Comparison of ENCODE assay signal across 10 cellular contexts in the genomic region with DNA sequence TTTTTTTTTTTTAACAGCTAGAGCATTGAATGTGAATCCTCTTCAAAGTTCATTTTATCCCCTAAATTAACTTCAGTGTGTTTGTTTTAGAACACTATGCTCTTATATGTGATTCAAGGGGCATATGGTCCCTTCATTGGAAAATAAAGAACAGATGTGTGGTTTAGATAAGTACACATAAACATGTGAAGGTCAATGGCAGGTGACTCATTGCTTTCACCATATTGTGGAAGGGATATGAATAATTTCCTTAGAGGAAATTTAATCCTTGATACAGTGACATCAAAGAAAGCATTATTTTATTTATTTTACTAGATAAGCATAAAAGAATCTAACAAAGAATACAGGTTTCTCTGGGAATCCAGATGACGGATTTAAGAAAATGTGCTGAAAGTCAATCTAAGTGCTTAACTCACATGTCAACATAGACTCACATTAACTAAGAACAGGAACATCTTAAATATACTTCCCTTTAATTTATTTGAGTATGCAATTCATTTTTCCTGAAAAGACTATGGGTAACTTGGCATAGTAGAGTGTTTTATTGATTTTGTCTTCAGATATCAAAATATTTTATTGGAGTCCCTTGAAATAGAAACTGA.
A peak's percentile ranks its signal among the peaks of the same experiment; 100 is the strongest.
DNase-seq lines count a peak whose midpoint lies in the region; ATAC-seq, FAIRE-seq and TF ChIP-seq lines count a peak whose summit lies in the region.
"Had no signal": no experiment of that assay in that cellular context is flagged by ENCODE, and none has a peak within 500 bp of the region (broad histone marks: within the 10 kb centered on the region; RNA-seq: fewer than 3 reads in every experiment).

No MANE protein-coding gene starts in this region.

- FAIRE-seq in GM19239 (lab: Jason Lieb, UNC): no peak

- no peaks in the 10 kb centered on the region for H3K27me3 ChIP-seq in AG04450 (ENCODE audit: control insufficient read depth, insufficient read depth, low read length)
- no peaks in the 10 kb centered on the region for H3K27me3 ChIP-seq in RWPE2 (ENCODE audit: insufficient read depth, poor library complexity, severe bottlenecking)
- H3K27me3 ChIP-seq in tibial artery: no peaks in the 10 kb centered on the region

- POLR2A ChIA-PET in AG04450 (lab: Yijun Ruan, JAX): interaction anchor here (0.6 to 0.7 kb wide), 2 partner anchors 86 to 211 kb away, joined by 3 to 7 read pairs; no protein-coding TSS in a partner anchor

- peaks cover 10% of the 10 kb centered on the region for H3K4me1 ChIP-seq in RWPE2 (ENCODE audit: insufficient read depth, poor library complexity, severe bottlenecking)
- H3K4me1 ChIP-seq in tibial artery: peaks cover 0 to 14% (median 0%) of the 10 kb centered on the region in 4 donors

- H3K36me3 ChIP-seq in RWPE2 (ENCODE audit: low read depth): no peaks in the 10 kb centered on the region
- no peaks in the 10 kb centered on the region for H3K36me3 ChIP-seq in tibial artery

- H3K27ac ChIP-seq in AG04450 (ENCODE audit: low read depth, low read length) (no peak overlapping the region), RWPE2 (ENCODE audit: poor library complexity, severe bottlenecking) (no peak overlapping the region), tibial artery (no peak overlapping the region)

- H3K4me3 ChIP-seq in AG04450 (ENCODE audit: low read depth, low read length) (no peak overlapping the region), RWPE2 (ENCODE audit: severe bottlenecking) (no peak overlapping the region), fibroblast of pulmonary artery (replicated peaks; ENCODE audit: low read depth, low read length) (no peak overlapping the region), tibial artery (no peak overlapping the region)

- peak; percentile 83 for ATAC-seq in RWPE2 (ENCODE audit: low read depth)
- no peak for ATAC-seq in HG03378 (IDR thresholded peaks at IDR 0.05; ENCODE audit: unreplicated experiment)
- ATAC-seq in HG03139 (IDR thresholded peaks at IDR 0.05; ENCODE audit: unreplicated experiment): no peak

- DNase-seq in AG04450 (ENCODE audit: low read depth, low spot score) (peak; percentile 78), HPDE6-E6E7 (ENCODE audit: extremely low spot score) (peak; percentile 49), RWPE2 (ENCODE audit: low spot score) (no peak), fibroblast of pulmonary artery (ENCODE audit: low read depth) (peak; percentile 86), GM19239 (ENCODE audit: insufficient read length, low spot score) (no peak), tibial artery (no peak)
- DNase-seq: CD4-positive, alpha-beta memory T cell; NCI-H187 had no signal

- TF ChIP-seq CTCF in AG04450 (IDR thresholded peaks at IDR 0.05; ENCODE audit: low read depth, low read length): no peak
- no peak for TF ChIP-seq CTCF in RWPE2 (IDR thresholded peaks at IDR 0.05; ENCODE audit: poor library complexity, severe bottlenecking)
- TF ChIP-seq CTCF in fibroblast of pulmonary artery (IDR thresholded peaks at IDR 0.05; ENCODE audit: low read length, missing control alignments): no peak
- no peak for TF ChIP-seq CTCF in tibial artery (IDR thresholded peaks at IDR 0.05)

- H3K9me3 ChIP-seq in AG04450 (ENCODE audit: control insufficient read depth, insufficient read depth, low read length): no peaks in the 10 kb centered on the region
- no peaks in the 10 kb centered on the region for H3K9me3 ChIP-seq in RWPE2 (ENCODE audit: severe bottlenecking)
- H3K9me3 ChIP-seq in tibial artery: no peaks in the 10 kb centered on the region

- CTCF ChIA-PET in AG04450 (lab: Charles Lee): interaction anchor here (0.6 to 1.0 kb wide), 2 partner anchors 128 to 817 kb away, joined by 3 to 7 read pairs; no protein-coding TSS in a partner anchor

- intact Hi-C loops in tibial artery (cut with DNase I; ENCODE audit: low total_unique reads): no loop called here

Comparison
In these comparisons a context has a peak if more than half of its experiments do, and no peak if none do; other contexts are left out.
1. DNase-seq: peak in AG04450 (single experiment), HPDE6-E6E7 (single experiment) and fibroblast of pulmonary artery (single experiment); none in RWPE2 (single experiment), GM19239 (single experiment) and tibial artery (0 of 2).